35 cellular contexts compared by ENCODE assay signal in genomic region chr1:15150376-15150775, GRCh38. TPM values are rescaled to one million over a fixed set of nuclear protein-coding genes. Genes with fewer than 3 reads are reported as not detected.
"Had no signal": no experiment of that assay in that cellular context is flagged by ENCODE, and none has a peak within 500 bp of the region (broad histone marks: within the 10 kb centered on the region; RNA-seq: fewer than 3 reads in every experiment).

No MANE protein-coding gene starts in this region.

- H3K36me3 Mint-ChIP-seq: activated CD4-positive, alpha-beta memory T cell treated with anti-CD3 and anti-CD28 coated beads for 36 hours had no signal

- ATAC-seq: activated naive CD4-positive, alpha-beta T cell treated with anti-CD3 and anti-CD28 coated beads, Interleukin-2, amount 50 U/mL, for 72 hours; activated T-cell treated with anti-CD3 and anti-CD28 coated beads, Interleukin-2, amount 50 U/mL, for 4 hours; Right ventricle myocardium inferior; SK-N-SH treated with all-trans-retinoic acid at 6 μM for 48 hours had no signal

- DNase-seq: activated B cell treated with CpG ODN at 0.5 μM for 24 hours; activated CD4-positive, alpha-beta memory T cell treated with anti-CD3 and anti-CD28 coated beads for 36 hours; activated CD4-positive, alpha-beta T cell treated with anti-CD3 and anti-CD28 coated beads for 4 hours; activated CD4-positive, alpha-beta T cell treated with anti-CD3 and anti-CD28 coated beads, Interleukin-2, amount 50 U/mL, for 1 hour; activated CD4-positive, CD25-positive, alpha-beta regulatory T cell treated with anti-CD3 and anti-CD28 coated beads, Interleukin-2, amount 50 U/mL, for 72 hours; activated CD8-positive, alpha-beta memory T cell treated with anti-CD3 and anti-CD28 coated beads, Interleukin-2, amount 50 U/mL, for 4 hours; activated gamma-delta T cell treated with Interleukin-2 at 50 U/mL for 16 hours; activated naive CD4-positive, alpha-beta T cell treated with anti-CD3 and anti-CD28 coated beads for 36 hours; activated T-cell treated with anti-CD3 and anti-CD28 coated beads for 4 hours; activated T-cell treated with anti-CD3 and anti-CD28 coated beads, Interleukin-2, amount 50 U/mL, for 4 hours; adrenal gland; brain microvascular endothelial cell; MM.1S; NCI-H1092 treated with DMSO at 0.1 percent for 48 hours; NCI-H1417; NCI-H146; NCI-H187; NCI-H2029 treated with DMSO at 0.1 percent for 48 hours; NCI-H2107; NCI-H2171; NCI-H510A; NCI-H526; NCI-H748 treated with DMSO at 0.1 percent for 48 hours; NK-92 treated with Interleukin-12 subunit alpha and Interleukin-12 subunit beta, amount 100 ng/mL, for 24 hours; PC-9; SIG-M5; SW 1271; T-helper 1 cell; T-helper 2 cell; T-helper 9 cell had no signal

- H3K27ac Mint-ChIP-seq: activated B cell treated with CpG ODN at 0.5 μM for 24 hours; activated CD4-positive, alpha-beta memory T cell treated with anti-CD3 and anti-CD28 coated beads for 36 hours; activated naive CD4-positive, alpha-beta T cell treated with anti-CD3 and anti-CD28 coated beads for 36 hours; activated naive CD4-positive, alpha-beta T cell treated with anti-CD3 and anti-CD28 coated beads, Interleukin-2, amount 50 U/mL, for 72 hours; activated T-helper 1 cell treated with anti-CD3 and anti-CD28 coated beads, Interleukin-12 subunit alpha, Interleukin-12 subunit beta, Interleukin-2, Interleukin-4 antibody, amounts not matched to agents 30 ng/mL and 10 ng/mL and 1 ng/mL, durations not matched to agents 14 hours and 24 hours and 36 hours had no signal

- H3K9me3 Mint-ChIP-seq: activated B cell treated with CpG ODN at 0.5 μM for 24 hours; activated CD4-positive, alpha-beta memory T cell treated with anti-CD3 and anti-CD28 coated beads for 36 hours; activated naive CD4-positive, alpha-beta T cell treated with anti-CD3 and anti-CD28 coated beads for 36 hours; activated naive CD4-positive, alpha-beta T cell treated with anti-CD3 and anti-CD28 coated beads, Interleukin-2, amount 50 U/mL, for 72 hours; activated T-cell treated with anti-CD3 and anti-CD28 coated beads, Interleukin-2, amount 50 U/mL, for 4 hours; activated T-helper 1 cell treated with anti-CD3 and anti-CD28 coated beads, Interleukin-12 subunit alpha, Interleukin-12 subunit beta, Interleukin-2, Interleukin-4 antibody, amounts not matched to agents 30 ng/mL and 10 ng/mL and 1 ng/mL, durations not matched to agents 14 hours and 24 hours and 36 hours had no signal

- H3K4me3 Mint-ChIP-seq: activated B cell treated with CpG ODN at 0.5 μM for 24 hours; activated CD4-positive, alpha-beta memory T cell treated with anti-CD3 and anti-CD28 coated beads for 36 hours; activated naive CD4-positive, alpha-beta T cell treated with anti-CD3 and anti-CD28 coated beads for 36 hours; activated T-cell treated with anti-CD3 and anti-CD28 coated beads, Interleukin-2, amount 50 U/mL, for 4 hours; activated T-helper 1 cell treated with anti-CD3 and anti-CD28 coated beads, Interleukin-12 subunit alpha, Interleukin-12 subunit beta, Interleukin-2, Interleukin-4 antibody, amounts not matched to agents 30 ng/mL and 10 ng/mL and 1 ng/mL, durations not matched to agents 14 hours and 24 hours and 36 hours had no signal

RNA-seq across cellular contexts. Expression of gene TMEM51, which starts 3.2 kb away (rescaled TPM):
- total RNA-seq: activated B cell treated with CpG ODN at 0.5 μM for 24 hours; activated CD4-positive, alpha-beta memory T cell treated with anti-CD3 and anti-CD28 coated beads for 36 hours; OCI-LY7 had no signal
